20 cellular contexts compared by ENCODE assay signal in genomic region chr9:133166392-133166791, GRCh38. TPM values are rescaled to one million over a fixed set of nuclear protein-coding genes. Genes with fewer than 3 reads are reported as not detected.
DNase-seq lines count a peak whose midpoint lies in the region; ATAC-seq and TF ChIP-seq lines count a peak whose summit lies in the region.
"Had no signal": no experiment of that assay in that cellular context is flagged by ENCODE, and none has a peak within 500 bp of the region (broad histone marks: within the 10 kb centered on the region; RNA-seq: fewer than 3 reads in every experiment).

No MANE protein-coding gene starts in this region.

- no peak for ATAC-seq in left cardiac atrium
- ATAC-seq in activated CD8-positive, alpha-beta T cell treated with anti-CD3 and anti-CD28 coated beads for 36 hours = no peak
- ATAC-seq: Panc1 had no signal

- H3K36me3 Mint-ChIP-seq in chondrocyte (ENCODE audit: low read depth) = no peaks in the 10 kb centered on the region
- peaks cover 2% of the 10 kb centered on the region for H3K36me3 Mint-ChIP-seq in activated T-helper 1 cell treated with anti-CD3 and anti-CD28 coated beads, Interleukin-12 subunit alpha, Interleukin-12 subunit beta, Interleukin-2, Interleukin-4 antibody, amounts not matched to agents 30 ng/mL and 10 ng/mL and 1 ng/mL, durations not matched to agents 14 hours and 24 hours and 36 hours (ENCODE audit: low read depth)
- no peaks in the 10 kb centered on the region for H3K36me3 Mint-ChIP-seq in activated CD8-positive, alpha-beta T cell treated with anti-CD3 and anti-CD28 coated beads for 36 hours (ENCODE audit: low read depth)

- no peak overlapping the region for H3K27ac Mint-ChIP-seq in chondrocyte (ENCODE audit: unreplicated experiment)
- H3K27ac Mint-ChIP-seq in activated T-helper 1 cell treated with anti-CD3 and anti-CD28 coated beads, Interleukin-12 subunit alpha, Interleukin-12 subunit beta, Interleukin-2, Interleukin-4 antibody, amounts not matched to agents 30 ng/mL and 10 ng/mL and 1 ng/mL, durations not matched to agents 14 hours and 24 hours and 36 hours = no peak overlapping the region
- no peak overlapping the region for H3K27ac Mint-ChIP-seq in activated CD8-positive, alpha-beta T cell treated with anti-CD3 and anti-CD28 coated beads for 36 hours
- H3K27ac Mint-ChIP-seq: H9, HFFc6 had no signal

- CTCF ChIA-PET in activated CD8-positive, alpha-beta T cell treated with anti-CD3 and anti-CD28 coated beads for 36 hours (lab: Charles Lee) = interaction anchor here (0.7 to 1.6 kb wide), 4 partner anchors 20 to 144 kb away, joined by 3 to 11 read pairs (median 4); no protein-coding TSS in a partner anchor

- H3K27me3 Mint-ChIP-seq in chondrocyte (ENCODE audit: low read depth) = no peaks in the 10 kb centered on the region
- H3K27me3 Mint-ChIP-seq in activated T-helper 1 cell treated with anti-CD3 and anti-CD28 coated beads, Interleukin-12 subunit alpha, Interleukin-12 subunit beta, Interleukin-2, Interleukin-4 antibody, amounts not matched to agents 30 ng/mL and 10 ng/mL and 1 ng/mL, durations not matched to agents 14 hours and 24 hours and 36 hours (ENCODE audit: insufficient read depth) = peaks cover 5% of the 10 kb centered on the region
- peaks cover 1% of the 10 kb centered on the region for H3K27me3 Mint-ChIP-seq in activated CD8-positive, alpha-beta T cell treated with anti-CD3 and anti-CD28 coated beads for 36 hours

- H3K27me3 ChIP-seq in right atrium auricular region = no peaks in the 10 kb centered on the region

- peaks cover 0 to 30% of the 10 kb centered on the region in 2 donors for H3K4me1 ChIP-seq in right atrium auricular region

- H3K27ac ChIP-seq in right atrium auricular region = no peak overlapping the region
- H3K27ac ChIP-seq: SJSA1 had no signal

- intact Hi-C loops in left cardiac atrium (cut with DNase I) = no loop called here
- intact Hi-C loops in posterior vena cava (cut with DNase I) = no loop called here
- intact Hi-C loops in activated T-helper 1 cell treated with anti-CD3 and anti-CD28 coated beads, Interleukin-12 subunit alpha, Interleukin-12 subunit beta, Interleukin-2, Interleukin-4 antibody, amounts not matched to agents 30 ng/mL and 10 ng/mL and 1 ng/mL, durations not matched to agents 14 hours and 24 hours and 36 hours (cut with micrococcal nuclease) = no loop called here
- intact Hi-C loops in activated CD8-positive, alpha-beta T cell treated with anti-CD3 and anti-CD28 coated beads for 36 hours (cut with micrococcal nuclease) = no loop called here

- no peaks in the 10 kb centered on the region for H3K9me3 Mint-ChIP-seq in chondrocyte (ENCODE audit: low read depth)
- no peaks in the 10 kb centered on the region for H3K9me3 Mint-ChIP-seq in activated T-helper 1 cell treated with anti-CD3 and anti-CD28 coated beads, Interleukin-12 subunit alpha, Interleukin-12 subunit beta, Interleukin-2, Interleukin-4 antibody, amounts not matched to agents 30 ng/mL and 10 ng/mL and 1 ng/mL, durations not matched to agents 14 hours and 24 hours and 36 hours
- H3K9me3 Mint-ChIP-seq in activated CD8-positive, alpha-beta T cell treated with anti-CD3 and anti-CD28 coated beads for 36 hours = no peaks in the 10 kb centered on the region
- H3K9me3 Mint-ChIP-seq: H9, HFFc6 had no signal

- H3K4me1 Mint-ChIP-seq in chondrocyte (ENCODE audit: low read depth) = peaks cover 8% of the 10 kb centered on the region
- H3K4me1 Mint-ChIP-seq in activated T-helper 1 cell treated with anti-CD3 and anti-CD28 coated beads, Interleukin-12 subunit alpha, Interleukin-12 subunit beta, Interleukin-2, Interleukin-4 antibody, amounts not matched to agents 30 ng/mL and 10 ng/mL and 1 ng/mL, durations not matched to agents 14 hours and 24 hours and 36 hours (ENCODE audit: low read depth) = peaks cover 10% of the 10 kb centered on the region
- no peaks in the 10 kb centered on the region for H3K4me1 Mint-ChIP-seq in activated CD8-positive, alpha-beta T cell treated with anti-CD3 and anti-CD28 coated beads for 36 hours (ENCODE audit: low read depth)

- POLR2A ChIA-PET in activated CD8-positive, alpha-beta T cell treated with anti-CD3 and anti-CD28 coated beads for 36 hours (lab: Charles Lee) = interaction anchor here (1.1 to 1.8 kb wide), 2 partner anchors 8 to 10 kb away, joined by 3 to 5 read pairs; no protein-coding TSS in a partner anchor

- TF ChIP-seq CTCF in right atrium auricular region (IDR thresholded peaks at IDR 0.05) (no peak), chondrocyte (IDR thresholded peaks at IDR 0.05) (no peak)
- no peak for TF ChIP-seq CTCF in activated CD8-positive, alpha-beta T cell treated with anti-CD3 and anti-CD28 coated beads for 36 hours (IDR thresholded peaks at IDR 0.05)

- H3K9me3 ChIP-seq in right atrium auricular region = no peaks in the 10 kb centered on the region
- H3K9me3 ChIP-seq: SJSA1 had no signal

- H3K4me3 Mint-ChIP-seq in chondrocyte (ENCODE audit: unreplicated experiment) = no peak overlapping the region
- H3K4me3 Mint-ChIP-seq in activated T-helper 1 cell treated with anti-CD3 and anti-CD28 coated beads, Interleukin-12 subunit alpha, Interleukin-12 subunit beta, Interleukin-2, Interleukin-4 antibody, amounts not matched to agents 30 ng/mL and 10 ng/mL and 1 ng/mL, durations not matched to agents 14 hours and 24 hours and 36 hours = no peak overlapping the region
- no peak overlapping the region for H3K4me3 Mint-ChIP-seq in activated CD8-positive, alpha-beta T cell treated with anti-CD3 and anti-CD28 coated beads for 36 hours
- H3K4me3 Mint-ChIP-seq: CD14-positive monocyte, H9, HFFc6 had no signal

- DNase-seq in left cardiac atrium = peak; percentile 17
- no peak for DNase-seq in right atrium auricular region (ENCODE audit: low spot score)
- DNase-seq in chondrocyte (ENCODE audit: low spot score) = peak; percentile 86
- peak; percentile 76 for DNase-seq in posterior vena cava (ENCODE audit: low spot score)
- no peak for DNase-seq in HuH-7 (ENCODE audit: low spot score)
- DNase-seq in activated T-helper 1 cell treated with anti-CD3 and anti-CD28 coated beads, Interleukin-12 subunit alpha, Interleukin-12 subunit beta, Interleukin-2, Interleukin-4 antibody, amounts not matched to agents 30 ng/mL and 10 ng/mL and 1 ng/mL, durations not matched to agents 14 hours and 24 hours and 36 hours (ENCODE audit: low spot score) = no peak
- no peak for DNase-seq in activated CD8-positive, alpha-beta T cell treated with anti-CD3 and anti-CD28 coated beads for 36 hours
- DNase-seq: DMS79 treated with DMSO at 0.1 percent for 48 hours, H9, HFFc6, KG1, NCI-H1092, NCI-H146, NCI-H2029, NCI-H226, NCI-H524 treated with DMSO at 0.1 percent for 48 hours, NCI-H82 had no signal

- H3K4me3 ChIP-seq in right atrium auricular region = no peak overlapping the region
- H3K4me3 ChIP-seq: SJSA1 had no signal

- H3K36me3 ChIP-seq in right atrium auricular region = no peaks in the 10 kb centered on the region
- H3K36me3 ChIP-seq: SJSA1 had no signal

RNA-seq across cellular contexts. Expression of gene GBGT1, which starts 2.7 kb away (rescaled TPM):
- 10 to 100 TPM; 10.8 to 12.8 TPM for total RNA-seq in left cardiac atrium
- total RNA-seq in right atrium auricular region = 10 to 100 TPM; 15.5 to 16.8 TPM
- total RNA-seq in chondrocyte = 2.1 to 8.1 TPM (median 5.8 TPM) in 3 replicates
- 10 to 100 TPM; 14.2 to 19.9 TPM for total RNA-seq in posterior vena cava
- total RNA-seq in activated T-helper 1 cell treated with anti-CD3 and anti-CD28 coated beads, Interleukin-12 subunit alpha, Interleukin-12 subunit beta, Interleukin-2, Interleukin-4 antibody, amounts not matched to agents 30 ng/mL and 10 ng/mL and 1 ng/mL, durations not matched to agents 14 hours and 24 hours and 36 hours = 8.6 and 9.4 TPM in 2 replicates
- 1 to 10 TPM; 3.6 to 4.1 TPM for total RNA-seq in activated CD8-positive, alpha-beta T cell treated with anti-CD3 and anti-CD28 coated beads for 36 hours
- total RNA-seq: SJSA1 had no signal

RNA-seq across cellular contexts. Expression of gene OBP2B, which starts 42.7 kb away (rescaled TPM):
- total RNA-seq in left cardiac atrium (not detected), right atrium auricular region (not detected), chondrocyte (not detected in 3 replicates), posterior vena cava (not detected)
- not detected in 2 replicates for total RNA-seq in activated T-helper 1 cell treated with anti-CD3 and anti-CD28 coated beads, Interleukin-12 subunit alpha, Interleukin-12 subunit beta, Interleukin-2, Interleukin-4 antibody, amounts not matched to agents 30 ng/mL and 10 ng/mL and 1 ng/mL, durations not matched to agents 14 hours and 24 hours and 36 hours
- not detected for total RNA-seq in activated CD8-positive, alpha-beta T cell treated with anti-CD3 and anti-CD28 coated beads for 36 hours
- total RNA-seq: H9, HFFc6, SJSA1 had no signal

RNA-seq across cellular contexts. Expression of gene RALGDS, which starts 45.4 kb away (rescaled TPM):
- 10 to 100 TPM; 27.0 to 29.3 TPM for total RNA-seq in left cardiac atrium
- total RNA-seq in right atrium auricular region = 10 to 100 TPM; 26.7 to 30.1 TPM
- total RNA-seq in chondrocyte = 16.1 to 19.0 TPM (median 17.5 TPM) in 3 replicates
- total RNA-seq in posterior vena cava = 10 to 100 TPM; 27.6 to 28.3 TPM
- 88.7 and 94.4 TPM in 2 replicates for total RNA-seq in activated T-helper 1 cell treated with anti-CD3 and anti-CD28 coated beads, Interleukin-12 subunit alpha, Interleukin-12 subunit beta, Interleukin-2, Interleukin-4 antibody, amounts not matched to agents 30 ng/mL and 10 ng/mL and 1 ng/mL, durations not matched to agents 14 hours and 24 hours and 36 hours
- total RNA-seq in activated CD8-positive, alpha-beta T cell treated with anti-CD3 and anti-CD28 coated beads for 36 hours = 10 to 100 TPM; 80.5 to 88.2 TPM

Comparison
In these comparisons a context has a peak if more than half of its experiments do, and no peak if none do; other contexts are left out.
1. DNase-seq: peak in left cardiac atrium (single experiment), chondrocyte (single experiment) and posterior vena cava (single experiment); none in right atrium auricular region (single experiment), HuH-7 (single experiment), activated T-helper 1 cell treated with anti-CD3 and anti-CD28 coated beads, Interleukin-12 subunit alpha, Interleukin-12 subunit beta, Interleukin-2, Interleukin-4 antibody, amounts not matched to agents 30 ng/mL and 10 ng/mL and 1 ng/mL, durations not matched to agents 14 hours and 24 hours and 36 hours (single experiment) and activated CD8-positive, alpha-beta T cell treated with anti-CD3 and anti-CD28 coated beads for 36 hours (single experiment).